In genomic region chr7:32785365-32785764, GRCh38 we compare ENCODE assay signal across 21 cellular contexts.
DNase-seq lines count a peak whose midpoint lies in the region; ATAC-seq, FAIRE-seq and TF ChIP-seq lines count a peak whose summit lies in the region.
"Had no signal": no experiment of that assay in that cellular context is flagged by ENCODE, and none has a peak within 500 bp of the region (broad histone marks: within the 10 kb centered on the region; RNA-seq: fewer than 3 reads in every experiment).

No MANE protein-coding gene starts in this region.

- H3K18ac ChIP-seq in H9 (ENCODE audit: insufficient read length, low read depth, low read length), result no peak overlapping the region

- H3K27me3 ChIP-seq in H9 (ENCODE audit: insufficient read depth, low read length), result no peaks in the 10 kb centered on the region
- H3K27me3 ChIP-seq in A673 (replicated peaks; ENCODE audit: insufficient read depth, low read depth, low read length, poor library complexity), result no peaks in the 10 kb centered on the region
- H3K27me3 ChIP-seq: colonic mucosa had no signal

- no peaks in the 10 kb centered on the region for H3K23me2 ChIP-seq in H9 (ENCODE audit: insufficient read length, low read depth, low read length, poor library complexity, severe bottlenecking)

- CTCF ChIA-PET in A673 (lab: Charles Lee), result no interaction called here

- H3K4ac ChIP-seq in H9 (ENCODE audit: low read depth, low read length), result no peak overlapping the region

- no peak overlapping the region for H4K5ac ChIP-seq in H9 (ENCODE audit: insufficient read length, low read depth, low read length)

- DNase-seq in Ammon's horn (ENCODE audit: low spot score), result peak; percentile 72
- peak; percentile 33 for DNase-seq in H9
- DNase-seq in hippocampal formation (lab: John Stamatoyannopoulos, UW), result peak; percentile 22 to 50
- no peak for DNase-seq in D721Med (ENCODE audit: insufficient read length, low spot score)
- DNase-seq in NCI-H1092 treated with DMSO at 0.1 percent for 48 hours (lab: John Stamatoyannopoulos, UW), result no peak
- DNase-seq in A673 (ENCODE audit: low spot score), result no peak
- DNase-seq: activated CD4-positive, alpha-beta memory T cell treated with anti-CD3 and anti-CD28 coated beads for 36 hours; activated naive CD4-positive, alpha-beta T cell treated with Interleukin-2 at 50 U/mL for 16 hours; activated T-cell treated with anti-CD3 and anti-CD28 coated beads, Interleukin-2, amount 50 U/mL, for 1 hour; colonic mucosa; NCI-H2171 treated with DMSO at 0.1 percent for 48 hours; SHP77 treated with DMSO at 0.1 percent for 48 hours; stimulated activated CD4-positive, alpha-beta T cell treated with anti-CD3 and anti-CD28 coated beads, Interleukin-2, amount 100 ng/mL, for 48 hours had no signal

- FAIRE-seq in D721Med (lab: Jason Lieb, UNC), result no peak
- FAIRE-seq: astrocyte, frontal cortex, H54 had no signal

- H3K27ac ChIP-seq in H9 (ENCODE audit: insufficient read length, low read depth, low read length), result no peak overlapping the region
- H3K27ac ChIP-seq in angular gyrus (ENCODE audit: low read depth, low read length), result peak overlapping the region; percentile 41
- H3K27ac ChIP-seq in A673 (ENCODE audit: low read depth, low read length, poor library complexity, severe bottlenecking), result no peak overlapping the region
- H3K27ac ChIP-seq: colonic mucosa, epithelial cell of prostate, HL-60 had no signal

- no peak overlapping the region for H3K23ac ChIP-seq in H9 (ENCODE audit: insufficient read length, low read depth, low read length)

- no peak overlapping the region for H4K8ac ChIP-seq in H9 (replicated peaks; ENCODE audit: insufficient read length, low read depth, low read length)

- no peak overlapping the region for H3K4me3 ChIP-seq in A673 (ENCODE audit: low read depth, low read length, poor library complexity, severe bottlenecking)
- H3K4me3 ChIP-seq: colonic mucosa had no signal

- no TSS peak for BruUV-seq in A673 (replicated peaks; lab: Mats Ljungman, UMichigan)

- no peak overlapping the region for H2BK20ac ChIP-seq in H9 (ENCODE audit: low read depth, low read length, poor library complexity, severe bottlenecking)

- no peaks in the 10 kb centered on the region for H3K4me1 ChIP-seq in H9 (ENCODE audit: insufficient read depth, low read length)
- no peaks in the 10 kb centered on the region for H3K4me1 ChIP-seq in A673 (ENCODE audit: insufficient read depth, low read length, poor library complexity, severe bottlenecking)
- H3K4me1 ChIP-seq: colonic mucosa had no signal

- H2BK5ac ChIP-seq in H9 (ENCODE audit: insufficient read length, low read length), result no peak overlapping the region

- no peaks in the 10 kb centered on the region for H4K20me1 ChIP-seq in H9 (ENCODE audit: control insufficient read depth, insufficient read depth, insufficient read length)

- H2AK5ac ChIP-seq in H9 (ENCODE audit: insufficient read length, low read length), result no peak overlapping the region

- H3K36me3 Mint-ChIP-seq in H9 (ENCODE audit: insufficient read depth in 1 of 3, low read depth in 3 of 3), result peaks cover 0 to 3% (median 3%) of the 10 kb centered on the region in 3 experiments; a peak in 4 of 7 replicates
- H3K36me3 Mint-ChIP-seq: activated CD4-positive, alpha-beta memory T cell treated with anti-CD3 and anti-CD28 coated beads for 36 hours had no signal

- WGBS in H9 (ENCODE audit: extremely low coverage, insufficient read length, low lambda C conversion rate), result no CpG with 5 or more reads among the region's 5 CpGs

- no peak overlapping the region for H3K14ac ChIP-seq in H9 (ENCODE audit: insufficient read depth, low read length)

- intact Hi-C loops in A673 (cut with micrococcal nuclease; ENCODE audit: unreplicated experiment), result no loop called here

- peaks cover 0 to 10% of the 10 kb centered on the region in 2 experiments; a peak in 3 of 5 replicates for H3K9me3 Mint-ChIP-seq in H9
- H3K9me3 Mint-ChIP-seq: activated CD4-positive, alpha-beta memory T cell treated with anti-CD3 and anti-CD28 coated beads for 36 hours had no signal

- no peaks in the 10 kb centered on the region for H3K79me2 ChIP-seq in H9 (ENCODE audit: insufficient read depth, low read length)

- no peak overlapping the region for H4K91ac ChIP-seq in H9 (ENCODE audit: insufficient read length, low read depth, low read length)

- H3K79me1 ChIP-seq in H9 (ENCODE audit: insufficient read depth, low read depth, low read length, poor library complexity, severe bottlenecking), result no peaks in the 10 kb centered on the region

- no peak overlapping the region for H2BK120ac ChIP-seq in H9 (ENCODE audit: low read depth, low read length, poor library complexity, severe bottlenecking)

- no peak for ATAC-seq in HG02610 (IDR thresholded peaks at IDR 0.05; ENCODE audit: unreplicated experiment)

- H3K4me3 Mint-ChIP-seq in H9, result no peak overlapping the region
- H3K4me3 Mint-ChIP-seq: activated CD4-positive, alpha-beta memory T cell treated with anti-CD3 and anti-CD28 coated beads for 36 hours; IgD-negative memory B cell had no signal

- H3K9me3 ChIP-seq in H9 (ENCODE audit: control insufficient read depth, low read depth, low read length) (no peaks in the 10 kb centered on the region), A673 (ENCODE audit: low read depth, low read length, poor library complexity, severe bottlenecking) (no peaks in the 10 kb centered on the region)
- H3K9me3 ChIP-seq: colonic mucosa had no signal

- no peak overlapping the region for H3T11ph ChIP-seq in H9 (ENCODE audit: low read length)

- no peak overlapping the region for H2AFZ ChIP-seq in H9 (ENCODE audit: low read length)

- TF ChIP-seq CTCF in H9 (conservative IDR thresholded peaks at IDR 0.05) (no peak), D721Med (IDR thresholded peaks at IDR 0.05; ENCODE audit: insufficient read depth, missing control alignments) (no peak), A673 (conservative IDR thresholded peaks at IDR 0.05; ENCODE audit: low read depth, low read length) (no peak)

- H3K4me2 ChIP-seq in H9 (ENCODE audit: insufficient read depth, insufficient read length, low read length), result no peak overlapping the region

- POLR2A ChIA-PET in A673 (lab: Charles Lee; ENCODE audit: low non-redundant PET), result no interaction called here

- H2BK15ac ChIP-seq in H9 (ENCODE audit: low read depth, low read length), result no peak overlapping the region

- H3K27me3 Mint-ChIP-seq in H9 (ENCODE audit: low read depth), result peaks cover 54% of the 10 kb centered on the region
- H3K27me3 Mint-ChIP-seq: activated CD4-positive, alpha-beta memory T cell treated with anti-CD3 and anti-CD28 coated beads for 36 hours; IgD-negative memory B cell had no signal

- no peak overlapping the region for H3K9ac ChIP-seq in H9 (ENCODE audit: extremely low read depth, insufficient read length, low read length)

- H3K27ac Mint-ChIP-seq in H9, result no peak overlapping the region
- H3K27ac Mint-ChIP-seq: activated CD4-positive, alpha-beta memory T cell treated with anti-CD3 and anti-CD28 coated beads for 36 hours; IgD-negative memory B cell had no signal

- peaks cover 23 to 29% of the 10 kb centered on the region in 2 experiments for H3K4me1 Mint-ChIP-seq in H9
- H3K4me1 Mint-ChIP-seq: IgD-negative memory B cell had no signal

- H3K56ac ChIP-seq in H9 (ENCODE audit: insufficient read length, low read depth, low read length), result no peak overlapping the region

- no peak overlapping the region for H2BK12ac ChIP-seq in H9 (ENCODE audit: insufficient read length, low read depth, low read length)

- no peaks in the 10 kb centered on the region for H3K36me3 ChIP-seq in A673 (ENCODE audit: insufficient read depth, low read length, poor library complexity, severe bottlenecking)
- H3K36me3 ChIP-seq: colonic mucosa had no signal

Comparison
In these comparisons a context has a peak if more than half of its experiments do, and no peak if none do; other contexts are left out.
1. DNase-seq: peak in Ammon's horn (single experiment), H9 (single experiment) and hippocampal formation (2 of 2); none in D721Med (single experiment), NCI-H1092 treated with DMSO at 0.1 percent for 48 hours (single experiment) and A673 (single experiment).